In genomic region chr1:22849770-22850169, GRCh38 we compare ENCODE assay signal across 20 cellular contexts.
DNase-seq lines count a peak whose midpoint lies in the region; ATAC-seq and TF ChIP-seq lines count a peak whose summit lies in the region.
"Had no signal": no experiment of that assay in that cellular context is flagged by ENCODE, and none has a peak within 500 bp of the region (broad histone marks: within the 10 kb centered on the region; RNA-seq: fewer than 3 reads in every experiment).

No MANE protein-coding gene starts in this region.

- peaks cover 29% of the 10 kb centered on the region for H3K4me1 ChIP-seq in mesenchymal stem cell (ENCODE audit: control insufficient read depth, insufficient read depth, low read depth, low read length)
- no peaks in the 10 kb centered on the region for H3K4me1 ChIP-seq in breast epithelium
- H3K4me1 ChIP-seq: A549 had no signal

- H4K8ac ChIP-seq in mesenchymal stem cell (ENCODE audit: low read length), result no peak overlapping the region

- H3K9ac ChIP-seq in mesenchymal stem cell (ENCODE audit: low read length), result no peak overlapping the region

- no peak overlapping the region for H2BK15ac ChIP-seq in mesenchymal stem cell (ENCODE audit: low read depth, poor library complexity, severe bottlenecking)

- WGBS in mesenchymal stem cell, result 86% methylated on average over 5 of the region's 5 CpGs

- H2BK120ac ChIP-seq in mesenchymal stem cell (ENCODE audit: low read depth, low read length), result no peak overlapping the region

- peak; percentile 70 for DNase-seq in H7
- DNase-seq in mesenchymal stem cell, result no peak
- DNase-seq in substantia nigra (lab: John Stamatoyannopoulos, UW), result no peak
- DNase-seq in breast epithelium (ENCODE audit: low spot score in 2 of 2), result no peak
- DNase-seq: GOT3, Karpas-422, MV-4-11, NCI-H1105 treated with DMSO at 0.1 percent for 48 hours, NCI-H187 treated with DMSO at 0.1 percent for 48 hours, NCI-H2107, NCI-H226, NCI-H524, NCI-H82 had no signal

- H3K79me1 ChIP-seq in mesenchymal stem cell (replicated peaks; ENCODE audit: low read length, poor library complexity, severe bottlenecking), result peaks cover 40% of the 10 kb centered on the region

- intact Hi-C loops in breast epithelium (cut with DNase I; ENCODE audit: low total_unique reads), result no loop called here

- TF ChIP-seq CTCF in breast epithelium (IDR thresholded peaks at IDR 0.05), result no peak

- H3K4me2 ChIP-seq in mesenchymal stem cell (ENCODE audit: low read length, poor library complexity, severe bottlenecking), result no peak overlapping the region
- H3K4me2 ChIP-seq: A549 had no signal

- H2BK5ac ChIP-seq in mesenchymal stem cell (ENCODE audit: low read depth, low read length, poor library complexity, severe bottlenecking), result no peak overlapping the region

- H3K27ac ChIP-seq in angular gyrus (ENCODE audit: low read depth, low read length) (peak overlapping the region; percentile 86), mesenchymal stem cell (ENCODE audit: low read length, poor library complexity, severe bottlenecking) (peak overlapping the region; percentile 6), substantia nigra (ENCODE audit: low read depth, low read length, poor library complexity, severe bottlenecking) (peak overlapping the region; percentile 96), breast epithelium (no peak overlapping the region)
- H3K27ac ChIP-seq: A549 had no signal

- no peak overlapping the region for H3K18ac ChIP-seq in mesenchymal stem cell (ENCODE audit: low read depth in 1 of 2, low read length in 2 of 2)

- no peak overlapping the region for H4K91ac ChIP-seq in mesenchymal stem cell (ENCODE audit: low read length)

- ATAC-seq in GM21576 (IDR thresholded peaks at IDR 0.05; ENCODE audit: unreplicated experiment) (no peak), HG03457 (IDR thresholded peaks at IDR 0.05; ENCODE audit: unreplicated experiment) (no peak)
- ATAC-seq: A549, HCT116, Panc1, SK-N-SH treated with all-trans-retinoic acid at 6 μM for 48 hours had no signal

- H3K4me3 ChIP-seq in H7 (ENCODE audit: insufficient read depth, low read depth, low read length) (no peak overlapping the region), mesenchymal stem cell (ENCODE audit: insufficient read depth in 1 of 2, low read depth in 1 of 2, low read length in 2 of 2) (no peak overlapping the region), breast epithelium (no peak overlapping the region)
- H3K4me3 ChIP-seq: A549 had no signal

- H2BK12ac ChIP-seq in mesenchymal stem cell (ENCODE audit: low read length in 2 of 2), result no peak overlapping the region

- peak overlapping the region; percentile 13 for H2AK5ac ChIP-seq in mesenchymal stem cell (ENCODE audit: low read length, severe bottlenecking)

- H3K9me3 ChIP-seq in mesenchymal stem cell (ENCODE audit: control insufficient read depth, low read length), result peaks cover 18% of the 10 kb centered on the region
- H3K9me3 ChIP-seq in breast epithelium, result no peaks in the 10 kb centered on the region
- H3K9me3 ChIP-seq: A549 had no signal

- H3K4ac ChIP-seq in mesenchymal stem cell (ENCODE audit: low read depth in 1 of 2, low read length in 2 of 2), result no peak overlapping the region

- H3K23ac ChIP-seq in mesenchymal stem cell (ENCODE audit: low read length in 2 of 2), result no peak overlapping the region

- H3K14ac ChIP-seq in mesenchymal stem cell (ENCODE audit: low read length in 2 of 2), result no peak overlapping the region

- H3K36me3 ChIP-seq in H7 (replicated peaks; ENCODE audit: control insufficient read depth, insufficient read depth, low read length) (no peaks in the 10 kb centered on the region), mesenchymal stem cell (ENCODE audit: control insufficient read depth in 1 of 2, insufficient read depth in 2 of 2, low read depth in 1 of 2, low read length in 2 of 2) (peaks cover 0 to 41% of the 10 kb centered on the region in 2 experiments), breast epithelium (no peaks in the 10 kb centered on the region)

- no peak overlapping the region for H2AFZ ChIP-seq in mesenchymal stem cell (ENCODE audit: low read depth, low read length)

- no peak for TF ChIP-seq POLR2A in breast epithelium (IDR thresholded peaks at IDR 0.05)

- H3K27me3 ChIP-seq in H7 (ENCODE audit: control insufficient read depth, insufficient read depth, low read length) (no peaks in the 10 kb centered on the region), mesenchymal stem cell (ENCODE audit: control insufficient read depth in 1 of 2, insufficient read depth in 1 of 2, low read length in 2 of 2) (peaks cover 0 to 64% of the 10 kb centered on the region in 2 experiments), breast epithelium (no peaks in the 10 kb centered on the region)

Comparison
In these comparisons a context has a peak if more than half of its experiments do, and no peak if none do; other contexts are left out.
1. H3K27ac ChIP-seq: peak in angular gyrus (single experiment), mesenchymal stem cell (single experiment) and substantia nigra (single experiment); none in breast epithelium (0 of 2).